In the genomic region with DNA sequence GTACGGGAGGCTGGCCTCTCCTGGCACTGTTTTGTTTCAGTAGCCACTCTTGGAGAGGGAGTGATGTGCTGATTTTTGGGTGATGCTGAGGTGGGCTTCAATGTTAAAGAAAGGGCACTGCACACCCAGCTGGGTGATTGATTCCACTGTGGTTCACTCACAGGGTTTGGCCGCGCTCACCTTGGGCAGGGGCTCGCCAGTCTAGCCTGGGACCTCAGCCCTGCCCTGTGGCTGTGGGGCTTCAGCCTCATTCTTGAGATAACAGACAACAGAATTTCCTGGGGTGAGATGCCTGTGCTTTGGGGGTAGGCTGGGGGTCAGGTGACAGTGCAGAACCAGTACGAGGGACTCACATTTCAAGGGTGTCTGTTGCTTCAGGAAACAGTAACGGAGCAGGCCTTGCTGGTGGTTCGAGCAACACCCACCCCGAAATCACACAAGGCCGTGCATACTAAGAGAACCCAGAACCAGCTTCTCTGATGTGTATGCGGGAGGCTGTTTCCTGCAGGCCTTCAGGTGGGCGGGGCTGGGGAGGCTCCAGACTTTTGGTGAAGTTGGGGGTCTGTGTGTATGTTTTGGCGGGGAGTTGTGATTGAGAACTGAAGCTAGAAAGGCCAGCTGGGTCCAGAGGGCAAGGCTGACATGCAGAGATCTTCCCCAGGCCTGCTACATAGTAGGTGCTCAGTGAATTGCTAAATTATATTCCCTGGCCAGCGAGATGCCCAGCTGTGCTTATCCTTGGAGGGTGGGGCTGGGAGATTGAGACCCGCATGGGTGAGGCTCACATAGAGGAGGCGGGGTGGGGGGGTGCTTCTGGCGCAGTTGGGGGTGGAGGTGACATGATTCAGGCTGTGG, we compare ENCODE assay signal across 1 cellular context.
A peak's percentile ranks its signal among the peaks of the same experiment; 100 is the strongest.
TF ChIP-seq lines count a peak whose summit lies in the region.

No MANE protein-coding gene starts in this region.

TF ChIP-seq in HepG2, 621 proteins besides CTCF, POLR2A, EP300 and RAD21 (continued from another document):
- TF ChIP-seq, protein P1, sequence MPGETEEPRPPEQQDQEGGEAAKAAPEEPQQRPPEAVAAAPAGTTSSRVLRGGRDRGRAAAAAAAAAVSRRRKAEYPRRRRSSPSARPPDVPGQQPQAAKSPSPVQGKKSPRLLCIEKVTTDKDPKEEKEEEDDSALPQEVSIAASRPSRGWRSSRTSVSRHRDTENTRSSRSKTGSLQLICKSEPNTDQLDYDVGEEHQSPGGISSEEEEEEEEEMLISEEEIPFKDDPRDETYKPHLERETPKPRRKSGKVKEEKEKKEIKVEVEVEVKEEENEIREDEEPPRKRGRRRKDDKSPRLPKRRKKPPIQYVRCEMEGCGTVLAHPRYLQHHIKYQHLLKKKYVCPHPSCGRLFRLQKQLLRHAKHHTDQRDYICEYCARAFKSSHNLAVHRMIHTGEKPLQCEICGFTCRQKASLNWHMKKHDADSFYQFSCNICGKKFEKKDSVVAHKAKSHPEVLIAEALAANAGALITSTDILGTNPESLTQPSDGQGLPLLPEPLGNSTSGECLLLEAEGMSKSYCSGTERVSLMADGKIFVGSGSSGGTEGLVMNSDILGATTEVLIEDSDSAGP (CRISPR knock-in tag; IDR thresholded peaks at IDR 0.05; ENCODE audit: borderline replicate concordance) = 0 out of 2 replicates have a peak, but pooled peaks have one; percentile 18
- peak; percentile 16; the same call in 1 of the 2 replicates for TF ChIP-seq ZBTB38 (CRISPR knock-in tag; IDR thresholded peaks at IDR 0.05)
- TF ChIP-seq, protein P2, sequence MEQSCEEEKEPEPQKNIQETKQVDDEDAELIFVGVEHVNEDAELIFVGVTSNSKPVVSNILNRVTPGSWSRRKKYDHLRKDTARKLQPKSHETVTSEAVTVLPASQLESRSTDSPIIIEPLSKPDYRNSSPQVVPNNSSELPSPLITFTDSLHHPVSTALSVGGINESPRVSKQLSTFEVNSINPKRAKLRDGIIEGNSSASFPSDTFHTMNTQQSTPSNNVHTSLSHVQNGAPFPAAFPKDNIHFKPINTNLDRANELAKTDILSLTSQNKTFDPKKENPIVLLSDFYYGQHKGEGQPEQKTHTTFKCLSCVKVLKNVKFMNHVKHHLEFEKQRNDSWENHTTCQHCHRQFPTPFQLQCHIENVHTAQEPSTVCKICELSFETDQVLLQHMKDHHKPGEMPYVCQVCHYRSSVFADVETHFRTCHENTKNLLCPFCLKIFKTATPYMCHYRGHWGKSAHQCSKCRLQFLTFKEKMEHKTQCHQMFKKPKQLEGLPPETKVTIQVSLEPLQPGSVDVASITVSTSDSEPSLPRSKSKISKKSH (CRISPR knock-in tag; IDR thresholded peaks at IDR 0.05; ENCODE audit: borderline replicate concordance) = 0 out of 2 replicates have a peak, but pooled peaks have one; percentile 33
